ENCODE assay signal across 16 cellular contexts in the genomic region with DNA sequence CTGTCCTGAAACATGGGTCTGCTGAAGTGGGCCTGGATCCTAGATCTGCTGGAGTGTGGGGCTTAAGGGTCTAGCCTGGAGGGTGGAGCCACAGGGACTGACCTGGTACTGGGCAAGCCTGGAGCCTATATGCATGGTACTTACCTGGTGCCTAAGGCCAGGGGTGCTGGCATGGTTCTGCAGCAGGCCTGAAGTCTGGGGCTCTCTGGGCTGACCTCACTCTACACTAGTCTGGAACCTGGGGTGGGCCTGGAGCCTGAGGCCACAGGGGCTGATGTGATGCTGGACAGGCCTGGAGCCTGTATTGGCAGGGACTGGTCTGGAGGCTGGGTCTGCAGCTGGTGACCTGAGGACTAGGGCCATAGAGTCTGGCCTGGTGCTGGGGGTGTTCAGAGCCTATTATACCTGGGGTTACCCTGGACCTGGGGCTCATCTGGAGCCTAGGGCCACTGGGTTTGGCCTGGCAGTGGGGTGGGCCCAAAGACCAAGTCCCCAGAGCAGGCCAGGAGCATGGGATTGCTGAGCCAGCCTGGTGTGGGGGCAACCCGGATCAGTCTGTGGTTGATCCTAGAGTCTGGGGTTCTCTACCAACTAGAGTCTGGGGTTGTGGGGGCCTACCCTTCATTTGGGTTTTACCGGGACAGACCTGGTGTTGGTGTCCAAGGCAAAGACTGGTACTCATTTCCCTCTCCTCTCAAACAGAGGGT.
"Had no signal": no experiment of that assay in that cellular context is flagged by ENCODE, and none has a peak within 500 bp of the region (broad histone marks: within the 10 kb centered on the region; RNA-seq: fewer than 3 reads in every experiment).

No MANE protein-coding gene starts in this region.

- H3K36me3 ChIP-seq: adrenal gland, colonic mucosa, esophagus muscularis mucosa, neural progenitor cell had no signal

- H3K4me2 ChIP-seq: neural progenitor cell had no signal

- H3K27ac ChIP-seq: adrenal gland, colonic mucosa, dorsolateral prefrontal cortex, esophagus muscularis mucosa, neural progenitor cell had no signal

- ATAC-seq: effector memory CD8-positive, alpha-beta T cell; stimulated activated naive B cell treated with anti-CD40 and anti-IgM and Interleukin-4, amounts not matched to agents 10 μg/mL and 1 μg/mL and 100 μg/mL, for 72 hours; T-cell had no signal

- H3K27ac Mint-ChIP-seq: activated naive CD4-positive, alpha-beta T cell treated with anti-CD3 and anti-CD28 coated beads, Interleukin-2, amount 50 U/mL, for 24 hours; effector memory CD8-positive, alpha-beta T cell; memory B cell; neural progenitor cell; stimulated activated naive B cell treated with anti-CD40 and anti-IgM and Interleukin-4, amounts not matched to agents 10 μg/mL and 1 μg/mL and 100 μg/mL, for 72 hours; T-cell; T-helper 2 cell treated with Interferon-gamma antibody and Interleukin-4, amounts not matched to agents 5 μg/mL and 100 μg/mL, for 36 hours had no signal

- H3K9me3 ChIP-seq: adrenal gland, colonic mucosa had no signal

- H3K36me3 Mint-ChIP-seq: activated naive CD4-positive, alpha-beta T cell treated with anti-CD3 and anti-CD28 coated beads, Interleukin-2, amount 50 U/mL, for 24 hours; memory B cell; neural progenitor cell; stimulated activated naive B cell treated with anti-CD40 and anti-IgM and Interleukin-4, amounts not matched to agents 10 μg/mL and 1 μg/mL and 100 μg/mL, for 72 hours; T-cell had no signal

- H3K9ac ChIP-seq: neural progenitor cell had no signal

- H3K27me3 Mint-ChIP-seq: activated naive CD4-positive, alpha-beta T cell treated with anti-CD3 and anti-CD28 coated beads, Interleukin-2, amount 50 U/mL, for 24 hours; central memory CD8-positive, alpha-beta T cell; effector memory CD8-positive, alpha-beta T cell; memory B cell; stimulated activated naive B cell treated with anti-CD40 and anti-IgM and Interleukin-4, amounts not matched to agents 10 μg/mL and 1 μg/mL and 100 μg/mL, for 72 hours had no signal

- H3K4me3 ChIP-seq: adrenal gland, colonic mucosa, dorsolateral prefrontal cortex, esophagus muscularis mucosa, neural progenitor cell had no signal

- H3K4me3 Mint-ChIP-seq: activated naive CD4-positive, alpha-beta T cell treated with anti-CD3 and anti-CD28 coated beads, Interleukin-2, amount 50 U/mL, for 24 hours; central memory CD8-positive, alpha-beta T cell; effector memory CD8-positive, alpha-beta T cell; memory B cell; neural progenitor cell; stimulated activated naive B cell treated with anti-CD40 and anti-IgM and Interleukin-4, amounts not matched to agents 10 μg/mL and 1 μg/mL and 100 μg/mL, for 72 hours; T-cell; T-helper 2 cell treated with Interferon-gamma antibody and Interleukin-4, amounts not matched to agents 5 μg/mL and 100 μg/mL, for 36 hours had no signal

- DNase-seq: activated gamma-delta T cell treated with Interleukin-2 at 50 U/mL for 16 hours; activated T-cell treated with anti-CD3 and anti-CD28 coated beads, Interleukin-2, amount 50 U/mL, for 1 hour; adrenal gland; colonic mucosa; dorsolateral prefrontal cortex; effector memory CD8-positive, alpha-beta T cell; hippocampal formation; stimulated activated CD4-positive, alpha-beta T cell treated with anti-CD3 and anti-CD28 coated beads, Interleukin-12 subunit alpha, Interleukin-12 subunit beta, amount 100 ng/mL, for 4 hours; stimulated activated naive B cell treated with anti-CD40 and anti-IgM and Interleukin-4, amounts not matched to agents 10 μg/mL and 1 μg/mL and 100 μg/mL, for 72 hours; T-cell had no signal

- H3K4me1 ChIP-seq: adrenal gland, colonic mucosa, esophagus muscularis mucosa, neural progenitor cell had no signal

- H3K27me3 ChIP-seq: adrenal gland, colonic mucosa, dorsolateral prefrontal cortex, esophagus muscularis mucosa, neural progenitor cell had no signal

- H2AFZ ChIP-seq: neural progenitor cell had no signal

- H3K4me1 Mint-ChIP-seq: activated naive CD4-positive, alpha-beta T cell treated with anti-CD3 and anti-CD28 coated beads, Interleukin-2, amount 50 U/mL, for 24 hours; central memory CD8-positive, alpha-beta T cell; memory B cell; neural progenitor cell; stimulated activated naive B cell treated with anti-CD40 and anti-IgM and Interleukin-4, amounts not matched to agents 10 μg/mL and 1 μg/mL and 100 μg/mL, for 72 hours; T-cell had no signal
